17 cellular contexts compared by ENCODE assay signal in genomic region chr15:63729115-63729884, GRCh38.
A peak's percentile ranks its signal among the peaks of the same experiment; 100 is the strongest.
DNase-seq lines count a peak whose midpoint lies in the region; ATAC-seq, FAIRE-seq and TF ChIP-seq lines count a peak whose summit lies in the region.
"Had no signal": no experiment of that assay in that cellular context is flagged by ENCODE, and none has a peak within 500 bp of the region (broad histone marks: within the 10 kb centered on the region; RNA-seq: fewer than 3 reads in every experiment).

No MANE protein-coding gene starts in this region.

- no peak for TF ChIP-seq RAD21 in A549 (conservative IDR thresholded peaks at IDR 0.05 in 1 of 2, IDR thresholded peaks at IDR 0.05 in 1 of 2)

- POLR2A ChIA-PET in A549 (lab: Yijun Ruan, JAX), result no interaction called here

- peaks cover 95% of the 10 kb centered on the region for H3K36me3 ChIP-seq in lower lobe of right lung

- FAIRE-seq in A549 (lab: Jason Lieb, UNC) (peak; percentile 13), GM12892 (lab: Jason Lieb, UNC) (peak; percentile 17)
- FAIRE-seq: HTR-8/SVneo had no signal

- H3K4me3 ChIP-seq in A549, result no peak overlapping the region
- no peak overlapping the region for H3K4me3 ChIP-seq in lower lobe of right lung
- H3K4me3 ChIP-seq: GM23338 had no signal

- H3K9me3 Mint-ChIP-seq in activated naive CD4-positive, alpha-beta T cell treated with anti-CD3 and anti-CD28 coated beads, Interleukin-2, amount 50 U/mL, for 24 hours, result no peaks in the 10 kb centered on the region
- H3K9me3 Mint-ChIP-seq: activated T-helper 2 cell treated with anti-CD3 and anti-CD28 coated beads, Interferon-gamma antibody, Interleukin-2, Interleukin-4, amounts not matched to agents 10 μg/mL and 5 μg/mL and 100 μg/mL, durations not matched to agents 14 hours and 24 hours and 36 hours; GM23338; type B pancreatic cell had no signal

- H3K4me2 ChIP-seq in A549, result no peak overlapping the region

- H3K27ac Mint-ChIP-seq in activated naive CD4-positive, alpha-beta T cell treated with anti-CD3 and anti-CD28 coated beads, Interleukin-2, amount 50 U/mL, for 24 hours, result peak overlapping the region; percentile 82

- CTCF ChIA-PET in A549 (lab: Yijun Ruan, JAX), result interaction anchor here (1.2 to 2.1 kb wide), 3 partner anchors 23 to 338 kb away, joined by 3 to 10 read pairs (median 4); no protein-coding TSS in a partner anchor

- no peaks in the 10 kb centered on the region for H3K4me1 ChIP-seq in A549
- peaks cover 9% of the 10 kb centered on the region for H3K4me1 ChIP-seq in lower lobe of right lung

- ATAC-seq in A549 (no peak), lower lobe of right lung (peak in 1 of 2 donors; percentile 79)

- intact Hi-C loops in lower lobe of right lung (cut with DNase I), result no loop called here

- peaks cover 25% of the 10 kb centered on the region for H3K36me3 Mint-ChIP-seq in activated naive CD4-positive, alpha-beta T cell treated with anti-CD3 and anti-CD28 coated beads, Interleukin-2, amount 50 U/mL, for 24 hours

- no peak for TF ChIP-seq CTCF in A549 (IDR thresholded peaks at IDR 0.05)
- TF ChIP-seq CTCF in lower lobe of right lung (IDR thresholded peaks at IDR 0.05), result no peak

- H3K27me3 Mint-ChIP-seq in activated naive CD4-positive, alpha-beta T cell treated with anti-CD3 and anti-CD28 coated beads, Interleukin-2, amount 50 U/mL, for 24 hours, result no peaks in the 10 kb centered on the region
- H3K27me3 Mint-ChIP-seq: type B pancreatic cell had no signal

- no peak overlapping the region for H3K4me3 Mint-ChIP-seq in activated naive CD4-positive, alpha-beta T cell treated with anti-CD3 and anti-CD28 coated beads, Interleukin-2, amount 50 U/mL, for 24 hours
- H3K4me3 Mint-ChIP-seq: GM23338, type B pancreatic cell had no signal

- no peaks in the 10 kb centered on the region for H3K27me3 ChIP-seq in lower lobe of right lung (ENCODE audit: low read depth)

- no peak for TF ChIP-seq POLR2A in A549 (IDR thresholded peaks at IDR 0.05; ENCODE audit: low read length)
- no peak for TF ChIP-seq POLR2A in GM12892 (IDR thresholded peaks at IDR 0.05; ENCODE audit: low read depth, low read length)

- TF ChIP-seq EP300 in A549 (IDR thresholded peaks at IDR 0.05), result no peak

- H3K27ac ChIP-seq in A549, result no peak overlapping the region
- H3K27ac ChIP-seq in lower lobe of right lung, result peak overlapping the region; percentile 7

- H3K4me1 Mint-ChIP-seq in activated naive CD4-positive, alpha-beta T cell treated with anti-CD3 and anti-CD28 coated beads, Interleukin-2, amount 50 U/mL, for 24 hours, result peaks cover 26% of the 10 kb centered on the region

- no peak for DNase-seq in A549 (ENCODE audit: low read depth in 1 of 2, low spot score in 1 of 2)
- no peak for DNase-seq in GM12892 (ENCODE audit: insufficient read length)
- no peak for DNase-seq in lower lobe of right lung
- no peak for DNase-seq in DMS79 (lab: John Stamatoyannopoulos, UW)
- DNase-seq in stimulated activated CD8-positive, alpha-beta memory T cell treated with anti-CD3 and anti-CD28 coated beads, Interleukin-4, amount 100 ng/mL, for 48 hours, result no peak
- DNase-seq in HuH-7 (ENCODE audit: low spot score), result no peak
- no peak for DNase-seq in activated effector memory CD4-positive, alpha-beta T cell treated with Interleukin-2 at 50 U/mL for 16 hours
- DNase-seq: activated CD4-positive, CD25-positive, alpha-beta regulatory T cell; DMS53; MM.1S; NCI-H2081; RPMI8226 had no signal

- H3K9me3 ChIP-seq in A549 (no peaks in the 10 kb centered on the region), lower lobe of right lung (no peaks in the 10 kb centered on the region)

- 84% methylated on average over 4 of the region's 4 CpGs for WGBS in A549 (ENCODE audit: missing lambda C conversion rate)

TF ChIP-seq in A549, 52 proteins besides CTCF, POLR2A, EP300 and RAD21:
- TF ChIP-seq, protein P1, sequence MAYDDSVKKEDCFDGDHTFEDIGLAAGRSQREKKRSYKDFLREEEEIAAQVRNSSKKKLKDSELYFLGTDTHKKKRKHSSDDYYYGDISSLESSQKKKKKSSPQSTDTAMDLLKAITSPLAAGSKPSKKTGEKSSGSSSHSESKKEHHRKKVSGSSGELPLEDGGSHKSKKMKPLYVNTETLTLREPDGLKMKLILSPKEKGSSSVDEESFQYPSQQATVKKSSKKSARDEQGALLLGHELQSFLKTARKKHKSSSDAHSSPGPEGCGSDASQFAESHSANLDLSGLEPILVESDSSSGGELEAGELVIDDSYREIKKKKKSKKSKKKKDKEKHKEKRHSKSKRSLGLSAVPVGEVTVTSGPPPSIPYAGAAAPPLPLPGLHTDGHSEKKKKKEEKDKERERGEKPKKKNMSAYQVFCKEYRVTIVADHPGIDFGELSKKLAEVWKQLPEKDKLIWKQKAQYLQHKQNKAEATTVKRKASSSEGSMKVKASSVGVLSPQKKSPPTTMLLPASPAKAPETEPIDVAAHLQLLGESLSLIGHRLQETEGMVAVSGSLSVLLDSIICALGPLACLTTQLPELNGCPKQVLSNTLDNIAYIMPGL (CRISPR knock-in tag; IDR thresholded peaks at IDR 0.05; ENCODE audit: borderline replicate concordance), result no peak
- TF ChIP-seq, protein P2, sequence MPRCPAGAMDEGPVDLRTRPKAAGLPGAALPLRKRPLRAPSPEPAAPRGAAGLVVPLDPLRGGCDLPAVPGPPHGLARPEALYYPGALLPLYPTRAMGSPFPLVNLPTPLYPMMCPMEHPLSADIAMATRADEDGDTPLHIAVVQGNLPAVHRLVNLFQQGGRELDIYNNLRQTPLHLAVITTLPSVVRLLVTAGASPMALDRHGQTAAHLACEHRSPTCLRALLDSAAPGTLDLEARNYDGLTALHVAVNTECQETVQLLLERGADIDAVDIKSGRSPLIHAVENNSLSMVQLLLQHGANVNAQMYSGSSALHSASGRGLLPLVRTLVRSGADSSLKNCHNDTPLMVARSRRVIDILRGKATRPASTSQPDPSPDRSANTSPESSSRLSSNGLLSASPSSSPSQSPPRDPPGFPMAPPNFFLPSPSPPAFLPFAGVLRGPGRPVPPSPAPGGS (IDR thresholded peaks at IDR 0.05), result no peak
- TF ChIP-seq ZC3H11A (IDR thresholded peaks at IDR 0.05) (no peak), CHD4 (IDR thresholded peaks at IDR 0.05; ENCODE audit: borderline replicate concordance) (no peak)
